14 cellular contexts compared by ENCODE assay signal in the genomic region with DNA sequence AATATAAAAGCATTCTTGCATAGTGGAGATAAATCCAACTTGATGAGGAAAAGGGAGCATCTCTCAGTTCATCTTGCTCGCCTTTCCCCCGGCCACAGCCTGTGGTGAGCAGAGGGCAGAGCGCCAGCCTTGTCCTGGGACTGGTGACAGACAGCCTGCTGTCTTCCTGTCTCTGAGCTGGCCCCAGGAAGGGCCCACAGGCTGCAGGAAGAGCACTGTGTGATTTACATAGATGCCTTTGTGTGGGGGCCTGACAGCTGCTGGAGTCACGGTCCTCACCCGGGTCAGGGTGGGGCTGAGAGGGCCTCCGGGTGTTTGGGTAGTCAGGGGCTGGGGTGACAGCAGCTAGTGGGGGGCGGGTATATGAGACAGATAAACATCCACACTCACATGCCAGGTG. TPM values are rescaled to one million over a fixed set of nuclear protein-coding genes. Genes with fewer than 3 reads are reported as not detected.
DNase-seq lines count a peak whose midpoint lies in the region; ATAC-seq and TF ChIP-seq lines count a peak whose summit lies in the region.
"Had no signal": no experiment of that assay in that cellular context is flagged by ENCODE, and none has a peak within 500 bp of the region (broad histone marks: within the 10 kb centered on the region; RNA-seq: fewer than 3 reads in every experiment).

No MANE protein-coding gene starts in this region.

- H4K20me1 ChIP-seq in PC-3 (ENCODE audit: low read length) = no peaks in the 10 kb centered on the region

- no TSS peak for BruUV-seq in PC-3 (replicated peaks; lab: Mats Ljungman, UMichigan)

- DNase-seq in NCI-H748 (lab: John Stamatoyannopoulos, UW; ENCODE audit: unreplicated experiment) (peak; percentile 15), NCI-H748 treated with DMSO at 0.1 percent for 48 hours (lab: John Stamatoyannopoulos, UW) (no peak), PC-3 (peak; percentile 51), foreskin melanocyte (peak; percentile 73)
- no peak for DNase-seq in stimulated activated effector memory CD8-positive, alpha-beta T cell treated with anti-CD3 and anti-CD28 coated beads, Interleukin-12 subunit alpha, Interleukin-12 subunit beta, amount 100 ng/mL, for 72 hours (ENCODE audit: low spot score in 2 of 2)
- DNase-seq: aorta, immature natural killer cell, NCI-H187 had no signal

- CTCF ChIA-PET in PC-3 (lab: Charles Lee) = interaction anchor here (1.5 kb wide), 1 partner anchor 19 kb away, joined by 3 read pairs; no protein-coding TSS in a partner anchor

- POLR2A ChIA-PET in PC-3 (lab: Charles Lee; ENCODE audit: unreplicated experiment) = no interaction called here

- H2AFZ ChIP-seq in PC-3 (ENCODE audit: low read length) = peak overlapping the region; percentile 40; the same call in 1 of the 2 replicates

- no peak overlapping the region for H3K9ac ChIP-seq in PC-3 (ENCODE audit: low read length)

- no peak overlapping the region for H3K4me3 ChIP-seq in PC-3 (ENCODE audit: low read length)
- H3K4me3 ChIP-seq: SJSA1 had no signal

- no peaks in the 10 kb centered on the region for H3K9me2 ChIP-seq in PC-3 (replicated peaks; ENCODE audit: low read length)

- ATAC-seq in PC-3 (peak; percentile 68), HG02623 (IDR thresholded peaks at IDR 0.05; ENCODE audit: unreplicated experiment) (no peak), GM21717 (IDR thresholded peaks at IDR 0.05; ENCODE audit: unreplicated experiment) (no peak), GM21528 (IDR thresholded peaks at IDR 0.05; ENCODE audit: low FRiP score, unreplicated experiment) (no peak)
- ATAC-seq in stimulated activated effector memory CD8-positive, alpha-beta T cell treated with anti-CD3 and anti-CD28 coated beads, Interleukin-12 subunit alpha, Interleukin-12 subunit beta, amount 100 ng/mL, for 72 hours = peak; percentile 46

- H3K27ac ChIP-seq in PC-3 (ENCODE audit: low read length) = no peak overlapping the region
- H3K27ac ChIP-seq: neutrophil, SJSA1 had no signal

- no peak overlapping the region for H3K4me3 Mint-ChIP-seq in stimulated activated effector memory CD8-positive, alpha-beta T cell treated with anti-CD3 and anti-CD28 coated beads, Interleukin-12 subunit alpha, Interleukin-12 subunit beta, amount 100 ng/mL, for 72 hours
- H3K4me3 Mint-ChIP-seq: immature natural killer cell had no signal

- no peak overlapping the region for H3K4me2 ChIP-seq in PC-3 (ENCODE audit: low read length)

- no peaks in the 10 kb centered on the region for H3F3A ChIP-seq in PC-3 (ENCODE audit: low read length, unreplicated experiment)

- no peaks in the 10 kb centered on the region for H3K36me3 Mint-ChIP-seq in stimulated activated effector memory CD8-positive, alpha-beta T cell treated with anti-CD3 and anti-CD28 coated beads, Interleukin-12 subunit alpha, Interleukin-12 subunit beta, amount 100 ng/mL, for 72 hours

- peaks cover 6% of the 10 kb centered on the region for H3K4me1 Mint-ChIP-seq in stimulated activated effector memory CD8-positive, alpha-beta T cell treated with anti-CD3 and anti-CD28 coated beads, Interleukin-12 subunit alpha, Interleukin-12 subunit beta, amount 100 ng/mL, for 72 hours

- intact Hi-C loops in PC-3 (cut with micrococcal nuclease) = loop anchor here (5.0 kb wide), 1 partner anchor 307 kb away; no protein-coding TSS in a partner anchor

- H3K9me3 Mint-ChIP-seq in stimulated activated effector memory CD8-positive, alpha-beta T cell treated with anti-CD3 and anti-CD28 coated beads, Interleukin-12 subunit alpha, Interleukin-12 subunit beta, amount 100 ng/mL, for 72 hours = no peaks in the 10 kb centered on the region

- no peak overlapping the region for H3K27ac Mint-ChIP-seq in stimulated activated effector memory CD8-positive, alpha-beta T cell treated with anti-CD3 and anti-CD28 coated beads, Interleukin-12 subunit alpha, Interleukin-12 subunit beta, amount 100 ng/mL, for 72 hours
- H3K27ac Mint-ChIP-seq: immature natural killer cell had no signal

- no peak for TF ChIP-seq CTCF in PC-3 (conservative IDR thresholded peaks at IDR 0.05; ENCODE audit: low read depth, low read length)

- H3K79me2 ChIP-seq in PC-3 (ENCODE audit: low read length) = no peaks in the 10 kb centered on the region

- peaks cover 17% of the 10 kb centered on the region; the same call in 1 of the 2 replicates for H3K4me1 ChIP-seq in PC-3 (ENCODE audit: insufficient read depth, low read length)
- H3K4me1 ChIP-seq: SJSA1 had no signal

- no peaks in the 10 kb centered on the region for H3K27me3 ChIP-seq in PC-3 (ENCODE audit: low read length)
- H3K27me3 ChIP-seq: SJSA1 had no signal

- no peaks in the 10 kb centered on the region for H3K36me3 ChIP-seq in PC-3 (ENCODE audit: low read depth, low read length)
- H3K36me3 ChIP-seq: neutrophil, SJSA1 had no signal

- H3K9me3 ChIP-seq in PC-3 (ENCODE audit: low read length) = no peaks in the 10 kb centered on the region
- H3K9me3 ChIP-seq: neutrophil, SJSA1 had no signal

RNA-seq across cellular contexts. Expression of gene PLA2G4D, which starts 29.4 kb away (rescaled TPM):
- 0.17 and 0.55 TPM in 2 replicates for total RNA-seq in PC-3 (2014; rRNA removed)
- total RNA-seq: aorta, epithelial cell of proximal tubule, SJSA1 had no signal

RNA-seq across cellular contexts. Expression of gene PLA2G4E, which starts 44.2 kb away (rescaled TPM):
- not detected in 2 replicates for total RNA-seq in PC-3 (2014; rRNA removed)
- total RNA-seq: aorta, epithelial cell of proximal tubule, SJSA1 had no signal

Comparison
In these comparisons a context has a peak if more than half of its experiments do, and no peak if none do; other contexts are left out.
1. DNase-seq: peak in NCI-H748 (single experiment), PC-3 (single experiment) and foreskin melanocyte (single experiment); none in NCI-H748 treated with DMSO at 0.1 percent for 48 hours (single experiment) and stimulated activated effector memory CD8-positive, alpha-beta T cell treated with anti-CD3 and anti-CD28 coated beads, Interleukin-12 subunit alpha, Interleukin-12 subunit beta, amount 100 ng/mL, for 72 hours (0 of 2).
2. ATAC-seq: peak in PC-3 (single experiment) and stimulated activated effector memory CD8-positive, alpha-beta T cell treated with anti-CD3 and anti-CD28 coated beads, Interleukin-12 subunit alpha, Interleukin-12 subunit beta, amount 100 ng/mL, for 72 hours (single experiment); none in HG02623 (single experiment), GM21717 (single experiment) and GM21528 (single experiment).